Comparison of ENCODE assay signal across 15 cellular contexts in the genomic region with DNA sequence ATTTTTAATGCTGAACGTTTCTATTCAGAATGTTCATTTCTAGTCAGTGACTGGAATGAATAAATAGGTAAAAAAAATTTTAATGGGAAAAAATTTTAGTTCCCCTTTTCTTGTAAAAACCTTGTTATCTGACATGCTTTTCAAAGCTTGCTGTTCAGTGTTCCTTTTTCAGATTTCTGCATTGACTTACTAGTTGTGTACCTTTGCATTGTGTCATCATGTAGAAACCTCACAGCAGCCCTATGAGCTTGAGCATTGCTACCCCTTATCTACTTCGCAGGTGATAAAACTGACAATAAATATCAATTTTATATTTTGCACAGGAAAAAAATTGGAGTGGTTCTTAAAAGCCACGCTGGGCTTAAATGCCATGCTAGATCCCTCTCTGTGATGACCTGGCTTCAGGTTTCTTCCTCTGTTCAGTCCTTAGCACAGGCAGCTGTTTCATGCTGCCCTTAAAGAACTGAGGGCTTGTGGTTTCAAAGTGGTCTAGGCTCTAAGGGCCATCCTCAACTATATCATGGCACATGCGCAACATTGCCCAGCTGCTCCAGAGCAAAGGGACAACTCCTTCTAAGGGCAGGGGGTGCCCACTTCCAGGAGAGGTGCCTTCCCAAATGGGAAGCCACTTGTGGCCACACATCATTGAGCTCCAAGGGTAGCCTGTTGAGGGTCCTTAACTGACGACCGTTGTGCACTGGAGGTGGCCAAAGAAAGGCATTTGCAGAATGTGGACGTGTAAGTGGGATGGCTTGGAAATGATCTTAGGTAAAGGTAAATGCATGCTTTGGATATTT. TPM values are rescaled to one million over a fixed set of nuclear protein-coding genes. Genes with fewer than 3 reads are reported as not detected.
DNase-seq lines count a peak whose midpoint lies in the region; ATAC-seq and TF ChIP-seq lines count a peak whose summit lies in the region.
"Had no signal": no experiment of that assay in that cellular context is flagged by ENCODE, and none has a peak within 500 bp of the region (broad histone marks: within the 10 kb centered on the region; RNA-seq: fewer than 3 reads in every experiment).

No MANE protein-coding gene starts in this region.

- no peaks in the 10 kb centered on the region for H3K9me3 Mint-ChIP-seq in CD4-positive, alpha-beta memory T cell
- H3K9me3 Mint-ChIP-seq: nephron had no signal

- ATAC-seq in lower lobe of right lung, result no peak
- ATAC-seq: heart right ventricle had no signal

- no peaks in the 10 kb centered on the region for H3K27me3 ChIP-seq in CD4-positive, alpha-beta memory T cell (ENCODE audit: insufficient read depth, low read length)
- no peaks in the 10 kb centered on the region for H3K27me3 ChIP-seq in adrenal gland
- no peaks in the 10 kb centered on the region for H3K27me3 ChIP-seq in lower lobe of right lung (ENCODE audit: low read depth)
- H3K27me3 ChIP-seq: heart right ventricle had no signal

- peaks cover 26% of the 10 kb centered on the region for H3K36me3 ChIP-seq in CD4-positive, alpha-beta memory T cell (ENCODE audit: insufficient read depth, low read length)
- H3K36me3 ChIP-seq in adrenal gland (replicated peaks in 1 of 2) (no peaks in the 10 kb centered on the region), lower lobe of right lung (no peaks in the 10 kb centered on the region)

- peak overlapping the region in 1 of 2 donors; percentile 42 for H3K4me3 ChIP-seq in CD4-positive, alpha-beta memory T cell (ENCODE audit: low read length in 2 of 2)
- H3K4me3 ChIP-seq in GM08714 (ENCODE audit: low read length) (peak overlapping the region; percentile 1), adrenal gland (no peak overlapping the region), lower lobe of right lung (no peak overlapping the region)
- H3K4me3 ChIP-seq: heart right ventricle had no signal

- H3K9me3 ChIP-seq in CD4-positive, alpha-beta memory T cell (ENCODE audit: control insufficient read depth in 1 of 2, low read length in 2 of 2), result no peaks in the 10 kb centered on the region
- H3K9me3 ChIP-seq in adrenal gland (replicated peaks in 1 of 3) (no peaks in the 10 kb centered on the region), lower lobe of right lung (no peaks in the 10 kb centered on the region)
- H3K9me3 ChIP-seq: heart right ventricle had no signal

- H3K4me3 Mint-ChIP-seq in CD4-positive, alpha-beta memory T cell, result peak overlapping the region; percentile 75 to 100 (median 84)
- H3K4me3 Mint-ChIP-seq: nephron had no signal

- peaks cover 97% of the 10 kb centered on the region for H3K4me1 ChIP-seq in CD4-positive, alpha-beta memory T cell (ENCODE audit: insufficient read depth, low read length)
- H3K4me1 ChIP-seq in adrenal gland (replicated peaks in 1 of 2) (no peaks in the 10 kb centered on the region), lower lobe of right lung (peaks cover 15% of the 10 kb centered on the region)

- intact Hi-C loops in CD4-positive, alpha-beta memory T cell (cut with micrococcal nuclease), result loop anchor here (2.0 kb wide), 1 partner anchor 15 kb away; no protein-coding TSS in a partner anchor
- intact Hi-C loops in adrenal gland (cut with DNase I), result no loop called here
- intact Hi-C loops in lower lobe of right lung (cut with DNase I), result no loop called here

- H3K36me3 Mint-ChIP-seq in CD4-positive, alpha-beta memory T cell, result peaks cover 59 to 78% of the 10 kb centered on the region in 2 donors

- no peaks in the 10 kb centered on the region for H3K27me3 Mint-ChIP-seq in CD4-positive, alpha-beta memory T cell

- TF ChIP-seq POLR2A in adrenal gland (IDR thresholded peaks at IDR 0.05), result no peak

- CTCF ChIA-PET in CD4-positive, alpha-beta memory T cell (lab: Charles Lee; ENCODE audit: partially characterized antibody), result interaction anchor here (1.0 to 14.1 kb wide), 12 partner anchors 9 to 135 kb away, joined by 3 to 217 read pairs (median 4); no protein-coding TSS in a partner anchor

- H3K4me1 Mint-ChIP-seq in CD4-positive, alpha-beta memory T cell, result peaks cover 60 to 92% (median 71%) of the 10 kb centered on the region in 4 donors

- POLR2A ChIA-PET in CD4-positive, alpha-beta memory T cell (lab: Charles Lee; ENCODE audit: partially characterized antibody), result interaction anchor here (0.8 to 19.6 kb wide), 17 partner anchors 7 to 136 kb away, joined by 3 to 929 read pairs (median 152); a partner anchor contains a TSS

- 88 to 94% (median 91%) methylated on average over 7 of the region's 7 CpGs for WGBS in adrenal gland, 4 donors

- DNase-seq in CD4-positive, alpha-beta memory T cell, result no peak
- DNase-seq in OCI-M1 (lab: John Stamatoyannopoulos, UW) (peak; percentile 63), islet precursor cell (peak; percentile 74), adrenal gland (no peak), lower lobe of right lung (no peak), NCI-H69 (lab: John Stamatoyannopoulos, UW) (no peak)
- DNase-seq: activated effector memory CD4-positive, alpha-beta T cell treated with Interleukin-2 at 50 U/mL for 16 hours; heart right ventricle; NCI-H82; SIG-M5 had no signal

- peak overlapping the region; percentile 59 for H3K27ac ChIP-seq in CD4-positive, alpha-beta memory T cell (ENCODE audit: low read depth, low read length)
- no peak overlapping the region for H3K27ac ChIP-seq in adrenal gland
- no peak overlapping the region for H3K27ac ChIP-seq in lower lobe of right lung
- H3K27ac ChIP-seq: epithelial cell of prostate, VCaP had no signal

- TF ChIP-seq CTCF in adrenal gland (IDR thresholded peaks at IDR 0.05) (no peak), lower lobe of right lung (IDR thresholded peaks at IDR 0.05) (no peak)

- peak overlapping the region; percentile 82 to 95 (median 88) for H3K27ac Mint-ChIP-seq in CD4-positive, alpha-beta memory T cell
- H3K27ac Mint-ChIP-seq: nephron had no signal

RNA-seq across cellular contexts. Expression of a gene that starts 7.5 kb away (rescaled TPM):
- total RNA-seq in CD4-positive, alpha-beta memory T cell, result 100 to 1,000 TPM; 203 to 204 TPM
- polyA plus RNA-seq in CD4-positive, alpha-beta memory T cell, result 100 to 1,000 TPM; 563 to 954 TPM
- total RNA-seq in adrenal gland (10 to 100 TPM in 3 of 8 donors, 1 to 10 TPM in 5; 4.5 to 15.0 (median 9.2) TPM), lower lobe of right lung (9.0 TPM)
- polyA plus RNA-seq in adrenal gland, result 10 to 100 TPM in 1 of 3 donors, 1 to 10 TPM in 2; 4.2 to 12.8 (median 5.5) TPM

RNA-seq across cellular contexts. Expression of a gene that starts 41.6 kb away (rescaled TPM):
- total RNA-seq in CD4-positive, alpha-beta memory T cell, result 10 to 100 TPM; 21.5 to 22.8 TPM
- polyA plus RNA-seq in CD4-positive, alpha-beta memory T cell, result 10 to 100 TPM; 23.1 to 29.5 TPM
- total RNA-seq in adrenal gland, result under 1 TPM in 1 of 8 donors, not detected in 7; 0.78 TPM
- polyA plus RNA-seq in adrenal gland, result under 1 TPM in 1 of 3 donors, not detected in 2; 0.03 TPM
- 0.38 TPM for total RNA-seq in lower lobe of right lung
- total RNA-seq: cardiac septum had no signal
- polyA plus RNA-seq: heart right ventricle had no signal

Comparison
In these comparisons a context has a peak if more than half of its experiments do, and no peak if none do; other contexts are left out.
1. DNase-seq: peak in OCI-M1 (single experiment) and islet precursor cell (single experiment); none in CD4-positive, alpha-beta memory T cell (0 of 5), adrenal gland (0 of 7), lower lobe of right lung (single experiment) and NCI-H69 (single experiment).
2. RNA of a gene that starts 7.5 kb away (total RNA-seq): 203 to 204 TPM in CD4-positive, alpha-beta memory T cell; 4.5 to 15.0 TPM in adrenal gland and 9.0 TPM in lower lobe of right lung (single experiment); every median in the first group is over 10 times any median in the second.
3. RNA of a gene that starts 41.6 kb away (total RNA-seq): 21.5 to 22.8 TPM in CD4-positive, alpha-beta memory T cell; 0.38 TPM in lower lobe of right lung (single experiment) and 0.78 TPM in adrenal gland; every median in the first group is over 10 times any median in the second.